ENCODE assay signal across 17 cellular contexts in genomic region chr2:196442211-196442610, GRCh38.
DNase-seq lines count a peak whose midpoint lies in the region; ATAC-seq, FAIRE-seq and TF ChIP-seq lines count a peak whose summit lies in the region.
"Had no signal": no experiment of that assay in that cellular context is flagged by ENCODE, and none has a peak within 500 bp of the region (broad histone marks: within the 10 kb centered on the region; RNA-seq: fewer than 3 reads in every experiment).

No MANE protein-coding gene starts in this region.

- peaks cover 4% of the 10 kb centered on the region for H3K9me3 Mint-ChIP-seq in stimulated activated effector memory CD8-positive, alpha-beta T cell treated with anti-CD3 and anti-CD28 coated beads, Interleukin-12 subunit alpha, Interleukin-12 subunit beta, amount 100 ng/mL, for 72 hours
- H3K9me3 Mint-ChIP-seq: CD14-positive monocyte had no signal

- H3K27me3 ChIP-seq in adipocyte (replicated peaks; ENCODE audit: control insufficient read depth, insufficient read depth, low read length), result no peaks in the 10 kb centered on the region

- H3K4me3 Mint-ChIP-seq in stimulated activated effector memory CD8-positive, alpha-beta T cell treated with anti-CD3 and anti-CD28 coated beads, Interleukin-12 subunit alpha, Interleukin-12 subunit beta, amount 100 ng/mL, for 72 hours, result no peak overlapping the region
- H3K4me3 Mint-ChIP-seq: CD14-positive monocyte had no signal

- TF ChIP-seq CTCF in AG10803 (conservative IDR thresholded peaks at IDR 0.05; ENCODE audit: low read length), result no peak

- no peak overlapping the region for H3K27ac Mint-ChIP-seq in stimulated activated effector memory CD8-positive, alpha-beta T cell treated with anti-CD3 and anti-CD28 coated beads, Interleukin-12 subunit alpha, Interleukin-12 subunit beta, amount 100 ng/mL, for 72 hours
- H3K27ac Mint-ChIP-seq: CD14-positive monocyte had no signal

- no peaks in the 10 kb centered on the region for H3K4me1 ChIP-seq in adipocyte (ENCODE audit: control insufficient read depth, insufficient read depth, low read length)

- H3K9ac ChIP-seq in adipocyte (ENCODE audit: low read length), result no peak overlapping the region
- H3K9ac ChIP-seq: SK-N-SH had no signal

- H3K9me3 ChIP-seq in adipocyte (ENCODE audit: control insufficient read depth, low read length), result no peaks in the 10 kb centered on the region
- H3K9me3 ChIP-seq: SK-N-SH had no signal

- H3K4me3 ChIP-seq in AG10803 (ENCODE audit: low read length) (no peak overlapping the region), adipocyte (ENCODE audit: low read length) (no peak overlapping the region)

- peaks cover 5% of the 10 kb centered on the region for H3K4me1 Mint-ChIP-seq in stimulated activated effector memory CD8-positive, alpha-beta T cell treated with anti-CD3 and anti-CD28 coated beads, Interleukin-12 subunit alpha, Interleukin-12 subunit beta, amount 100 ng/mL, for 72 hours
- H3K4me1 Mint-ChIP-seq: CD14-positive monocyte had no signal

- peak; percentile 26 for ATAC-seq in HG02798 (IDR thresholded peaks at IDR 0.05; ENCODE audit: poor library complexity, unreplicated experiment)
- ATAC-seq in stimulated activated effector memory CD8-positive, alpha-beta T cell treated with anti-CD3 and anti-CD28 coated beads, Interleukin-12 subunit alpha, Interleukin-12 subunit beta, amount 100 ng/mL, for 72 hours, result no peak
- ATAC-seq in GM18870 (IDR thresholded peaks at IDR 0.05; ENCODE audit: unreplicated experiment), result no peak
- no peak for ATAC-seq in GM21737 (IDR thresholded peaks at IDR 0.05; ENCODE audit: unreplicated experiment)

- H3K36me3 Mint-ChIP-seq in stimulated activated effector memory CD8-positive, alpha-beta T cell treated with anti-CD3 and anti-CD28 coated beads, Interleukin-12 subunit alpha, Interleukin-12 subunit beta, amount 100 ng/mL, for 72 hours, result no peaks in the 10 kb centered on the region
- H3K36me3 Mint-ChIP-seq: CD14-positive monocyte had no signal

- DNase-seq in AG10803 (ENCODE audit: low read depth) (peak; percentile 5), adipocyte (ENCODE audit: low read depth) (peak; percentile 44), frontal cortex (ENCODE audit: low spot score in 2 of 2) (no peak), anterior cingulate cortex (lab: John Stamatoyannopoulos, UW) (no peak)
- no peak for DNase-seq in stimulated activated effector memory CD8-positive, alpha-beta T cell treated with anti-CD3 and anti-CD28 coated beads, Interleukin-12 subunit alpha, Interleukin-12 subunit beta, amount 100 ng/mL, for 72 hours (ENCODE audit: low spot score in 2 of 2)
- DNase-seq: AML-193, HCEC 1CT, MV-4-11, NCI-H1417 treated with DMSO at 0.1 percent for 48 hours, NCI-H1930, NCI-H774, SHP77, SK-N-SH had no signal

- H3K36me3 ChIP-seq in adipocyte (ENCODE audit: control insufficient read depth, insufficient read depth, low read length, severe bottlenecking), result no peaks in the 10 kb centered on the region

- peak; percentile 84 for FAIRE-seq in frontal cortex (lab: Jason Lieb, UNC)

Comparison
In these comparisons a context has a peak if more than half of its experiments do, and no peak if none do; other contexts are left out.
1. DNase-seq: peak in AG10803 (single experiment) and adipocyte (single experiment); none in frontal cortex (0 of 2), stimulated activated effector memory CD8-positive, alpha-beta T cell treated with anti-CD3 and anti-CD28 coated beads, Interleukin-12 subunit alpha, Interleukin-12 subunit beta, amount 100 ng/mL, for 72 hours (0 of 2) and anterior cingulate cortex (0 of 58).